11 cellular contexts compared by ENCODE assay signal in the genomic region with DNA sequence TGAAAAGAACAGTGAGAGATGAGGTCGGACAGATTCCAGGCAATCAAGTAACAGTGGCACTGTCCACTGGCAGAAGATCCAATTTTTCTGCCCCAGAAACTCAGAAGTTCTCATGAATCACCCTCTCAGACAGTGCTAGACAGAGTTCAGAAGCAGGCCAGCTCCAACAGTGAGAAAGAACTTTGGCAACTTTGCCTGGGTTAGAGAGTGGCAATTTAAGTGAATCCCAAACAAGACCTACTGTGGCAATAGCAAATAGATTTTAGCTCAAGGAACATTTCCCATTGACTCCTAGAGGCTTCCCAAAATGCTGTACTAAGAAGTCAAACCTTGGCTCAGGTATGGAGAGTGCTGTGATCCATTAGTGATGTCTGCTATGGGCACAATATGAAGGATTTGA. TPM values are rescaled to one million over a fixed set of nuclear protein-coding genes. Genes with fewer than 3 reads are reported as not detected.
DNase-seq lines count a peak whose midpoint lies in the region; ATAC-seq and TF ChIP-seq lines count a peak whose summit lies in the region.
"Had no signal": no experiment of that assay in that cellular context is flagged by ENCODE, and none has a peak within 500 bp of the region (broad histone marks: within the 10 kb centered on the region; RNA-seq: fewer than 3 reads in every experiment).

No MANE protein-coding gene starts in this region.

- 61 to 74% methylated on average over 1 of the region's 1 CpG for WGBS in esophagus squamous epithelium, 2 donors
- 76 to 93% (median 89%) methylated on average over 1 of the region's 1 CpG for WGBS in spleen, 5 donors

- POLR2A ChIA-PET in activated B cell treated with CpG ODN at 0.5 μM for 24 hours (lab: Charles Lee): interaction anchor here (0.5 to 4.6 kb wide), 6 partner anchors 9 to 151 kb away, joined by 3 to 27 read pairs (median 5); a partner anchor contains a TSS

- H3K9me2 ChIP-seq in GM23338 (ENCODE audit: insufficient read depth): peaks cover 17% of the 10 kb centered on the region

- H2AFZ ChIP-seq in GM23338: no peak overlapping the region

- H3K27ac Mint-ChIP-seq in GM23338: no peak overlapping the region
- H3K27ac Mint-ChIP-seq in activated B cell treated with CpG ODN at 0.5 μM for 24 hours: peak overlapping the region; percentile 57
- no peak overlapping the region for H3K27ac Mint-ChIP-seq in activated T-helper 2 cell treated with anti-CD3 and anti-CD28 coated beads, Interferon-gamma antibody, Interleukin-2, Interleukin-4, amounts not matched to agents 10 μg/mL and 5 μg/mL and 100 μg/mL, durations not matched to agents 14 hours and 24 hours and 36 hours

- H3K4me1 ChIP-seq in GM23338 (ENCODE audit: insufficient read depth) (peaks cover 22% of the 10 kb centered on the region; the same call in 1 of the 2 replicates), esophagus squamous epithelium (peaks cover 12 to 100% (median 52%) of the 10 kb centered on the region in 3 donors), spleen (peaks cover 28 to 100% (median 77%) of the 10 kb centered on the region in 6 donors)

- H3K27me3 ChIP-seq in GM23338 (ENCODE audit: insufficient read depth): no peaks in the 10 kb centered on the region
- no peaks in the 10 kb centered on the region for H3K27me3 ChIP-seq in esophagus squamous epithelium
- H3K27me3 ChIP-seq in spleen (replicated peaks in 1 of 7): no peaks in the 10 kb centered on the region
- H3K27me3 ChIP-seq: pancreas had no signal

- CTCF ChIA-PET in activated B cell treated with CpG ODN at 0.5 μM for 24 hours (lab: Charles Lee): interaction anchor here (1.2 to 1.9 kb wide), 2 partner anchors 11 to 144 kb away, joined by 3 to 4 read pairs; no protein-coding TSS in a partner anchor

- H3K4me2 ChIP-seq in GM23338: no peak overlapping the region

- DNase-seq in GM23338 (ENCODE audit: low spot score) (no peak), activated B cell treated with CpG ODN at 0.5 μM for 24 hours (no peak), esophagus squamous epithelium (lab: John Stamatoyannopoulos, UW) (no peak), spleen (no peak), D341Med (ENCODE audit: low spot score) (no peak), NOMO-1 (lab: John Stamatoyannopoulos, UW; ENCODE audit: unreplicated experiment in 2 of 2) (no peak)
- no peak for DNase-seq in activated T-helper 2 cell treated with anti-CD3 and anti-CD28 coated beads, Interferon-gamma antibody, Interleukin-2, Interleukin-4, amounts not matched to agents 10 μg/mL and 5 μg/mL and 100 μg/mL, durations not matched to agents 14 hours and 24 hours and 36 hours (ENCODE audit: low spot score)
- DNase-seq: activated effector memory CD4-positive, alpha-beta T cell treated with anti-CD3 and anti-CD28 coated beads, Interleukin-2, amount 50 U/mL, for 16 hours; NCI-H1436 treated with DMSO at 0.1 percent for 48 hours; pancreas had no signal

- H3F3A ChIP-seq in GM23338 (replicated peaks; ENCODE audit: low read depth): no peaks in the 10 kb centered on the region

- peaks cover 26% of the 10 kb centered on the region for H3K4me1 Mint-ChIP-seq in GM23338
- H3K4me1 Mint-ChIP-seq in activated B cell treated with CpG ODN at 0.5 μM for 24 hours: peaks cover 99% of the 10 kb centered on the region
- H3K4me1 Mint-ChIP-seq in activated T-helper 2 cell treated with anti-CD3 and anti-CD28 coated beads, Interferon-gamma antibody, Interleukin-2, Interleukin-4, amounts not matched to agents 10 μg/mL and 5 μg/mL and 100 μg/mL, durations not matched to agents 14 hours and 24 hours and 36 hours (ENCODE audit: low read depth): peaks cover 75% of the 10 kb centered on the region

- H3K9me3 Mint-ChIP-seq in GM23338 (peaks cover 4% of the 10 kb centered on the region; the same call in 1 of the 3 replicates), activated B cell treated with CpG ODN at 0.5 μM for 24 hours (no peaks in the 10 kb centered on the region)
- peaks cover 3% of the 10 kb centered on the region for H3K9me3 Mint-ChIP-seq in activated T-helper 2 cell treated with anti-CD3 and anti-CD28 coated beads, Interferon-gamma antibody, Interleukin-2, Interleukin-4, amounts not matched to agents 10 μg/mL and 5 μg/mL and 100 μg/mL, durations not matched to agents 14 hours and 24 hours and 36 hours

- no peaks in the 10 kb centered on the region for H4K20me1 ChIP-seq in GM23338 (replicated peaks; ENCODE audit: insufficient read depth)

- TF ChIP-seq POLR2A in esophagus squamous epithelium (IDR thresholded peaks at IDR 0.05): no peak
- TF ChIP-seq POLR2A in spleen (IDR thresholded peaks at IDR 0.05): no peak

- intact Hi-C loops in activated B cell treated with CpG ODN at 0.5 μM for 24 hours (cut with micrococcal nuclease) (no loop called here), esophagus squamous epithelium (cut with DNase I) (no loop called here), spleen (cut with DNase I; ENCODE audit: low total_unique reads) (no loop called here)
- intact Hi-C loops in activated T-helper 2 cell treated with anti-CD3 and anti-CD28 coated beads, Interferon-gamma antibody, Interleukin-2, Interleukin-4, amounts not matched to agents 10 μg/mL and 5 μg/mL and 100 μg/mL, durations not matched to agents 14 hours and 24 hours and 36 hours (cut with micrococcal nuclease): no loop called here

- H3K4me3 Mint-ChIP-seq in GM23338 (no peak overlapping the region), activated B cell treated with CpG ODN at 0.5 μM for 24 hours (peak overlapping the region; percentile 11)
- no peak overlapping the region for H3K4me3 Mint-ChIP-seq in activated T-helper 2 cell treated with anti-CD3 and anti-CD28 coated beads, Interferon-gamma antibody, Interleukin-2, Interleukin-4, amounts not matched to agents 10 μg/mL and 5 μg/mL and 100 μg/mL, durations not matched to agents 14 hours and 24 hours and 36 hours (ENCODE audit: low read depth)

- no peaks in the 10 kb centered on the region for H3K79me2 ChIP-seq in GM23338 (replicated peaks; ENCODE audit: insufficient read depth)

- ATAC-seq in GM23338: no peak
- ATAC-seq in activated B cell treated with CpG ODN at 0.5 μM for 24 hours (ENCODE audit: low read depth): no peak
- ATAC-seq: pancreas had no signal

- H3K4me3 ChIP-seq in GM23338 (no peak overlapping the region), esophagus squamous epithelium (no peak overlapping the region), spleen (no peak overlapping the region)
- H3K4me3 ChIP-seq: pancreas had no signal

- no peaks in the 10 kb centered on the region for H3K9me3 ChIP-seq in esophagus squamous epithelium
- no peaks in the 10 kb centered on the region for H3K9me3 ChIP-seq in spleen
- H3K9me3 ChIP-seq: pancreas had no signal

- H3K27me3 Mint-ChIP-seq in GM23338 (ENCODE audit: insufficient read depth, low read depth, poor library complexity): peaks cover 3% of the 10 kb centered on the region
- no peaks in the 10 kb centered on the region for H3K27me3 Mint-ChIP-seq in activated B cell treated with CpG ODN at 0.5 μM for 24 hours
- H3K27me3 Mint-ChIP-seq in activated T-helper 2 cell treated with anti-CD3 and anti-CD28 coated beads, Interferon-gamma antibody, Interleukin-2, Interleukin-4, amounts not matched to agents 10 μg/mL and 5 μg/mL and 100 μg/mL, durations not matched to agents 14 hours and 24 hours and 36 hours (ENCODE audit: low read depth): no peaks in the 10 kb centered on the region

- H3K36me3 ChIP-seq in GM23338 (ENCODE audit: insufficient read depth) (no peaks in the 10 kb centered on the region), esophagus squamous epithelium (peaks cover 0 to 58% (median 0%) of the 10 kb centered on the region in 3 donors), spleen (peaks cover 0 to 54% (median 0%) of the 10 kb centered on the region in 6 donors)
- H3K36me3 ChIP-seq: pancreas had no signal

- H3K36me3 Mint-ChIP-seq in GM23338 (ENCODE audit: low read depth) (no peaks in the 10 kb centered on the region; the same call in 2 of the 3 replicates), activated B cell treated with CpG ODN at 0.5 μM for 24 hours (ENCODE audit: low read depth) (peaks cover 96% of the 10 kb centered on the region)
- H3K36me3 Mint-ChIP-seq in activated T-helper 2 cell treated with anti-CD3 and anti-CD28 coated beads, Interferon-gamma antibody, Interleukin-2, Interleukin-4, amounts not matched to agents 10 μg/mL and 5 μg/mL and 100 μg/mL, durations not matched to agents 14 hours and 24 hours and 36 hours (ENCODE audit: low read depth): peaks cover 94% of the 10 kb centered on the region

- H3K27ac ChIP-seq in GM23338 (ENCODE audit: low read depth) (0 out of 2 replicates have a peak overlapping the region, but pooled peaks have one; percentile 11), esophagus squamous epithelium (peak overlapping the region in 3 of 4 donors; percentile 26 to 36 (median 36)), spleen (peak overlapping the region in 5 of 8 donors; percentile 1 to 43 (median 30))
- H3K27ac ChIP-seq: HL-60, pancreas had no signal

- no peak for TF ChIP-seq CTCF in GM23338 (conservative IDR thresholded peaks at IDR 0.05; ENCODE audit: low read depth in 2 of 2)
- TF ChIP-seq CTCF in activated B cell treated with CpG ODN at 0.5 μM for 24 hours (IDR thresholded peaks at IDR 0.05): no peak
- no peak for TF ChIP-seq CTCF in esophagus squamous epithelium (IDR thresholded peaks at IDR 0.05)
- TF ChIP-seq CTCF in spleen (IDR thresholded peaks at IDR 0.05 in 8 of 11, conservative IDR thresholded peaks at IDR 0.05 in 3 of 11): no peak

RNA-seq across cellular contexts. Expression of a gene that starts 12.3 kb away (rescaled TPM):
- 8.3 and 10.1 TPM in 2 replicates for total RNA-seq in GM23338 (2014; rRNA removed; shearing (Covaris generic))
- polyA plus RNA-seq in GM23338 (2016; fragmentation: Nextera tagmentation; extraction: Ambion mirVana) (3.8 and 4.0 TPM in 2 replicates), spleen (100 to 1,000 TPM in 1 of 3 donors, 10 to 100 TPM in 2; 60.9 to 103 (median 71.8) TPM)
- total RNA-seq in activated B cell treated with CpG ODN at 0.5 μM for 24 hours (1,441 and 1,546 TPM in 2 replicates), esophagus squamous epithelium (100 to 1,000 TPM; 418 to 565 (median 463) TPM), spleen (100 to 1,000 TPM; 200 to 521 (median 348) TPM)
- total RNA-seq in activated T-helper 2 cell treated with anti-CD3 and anti-CD28 coated beads, Interferon-gamma antibody, Interleukin-2, Interleukin-4, amounts not matched to agents 10 μg/mL and 5 μg/mL and 100 μg/mL, durations not matched to agents 14 hours and 24 hours and 36 hours: 232 and 249 TPM in 2 replicates

Comparison
In these comparisons a context has a peak if more than half of its experiments do, and no peak if none do; other contexts are left out.
1. RNA of a gene that starts 12.3 kb away (total RNA-seq): 1,441 to 1,546 TPM in activated B cell treated with CpG ODN at 0.5 μM for 24 hours, 418 to 565 TPM in esophagus squamous epithelium, 200 to 521 TPM in spleen and 232 to 249 TPM in activated T-helper 2 cell treated with anti-CD3 and anti-CD28 coated beads, Interferon-gamma antibody, Interleukin-2, Interleukin-4, amounts not matched to agents 10 μg/mL and 5 μg/mL and 100 μg/mL, durations not matched to agents 14 hours and 24 hours and 36 hours; 8.3 to 10.1 TPM in GM23338; every median in the first group is over 10 times any median in the second.
2. Peak in every context shown above with its lines, with median percentiles within 50 percentile points of each other: H3K27ac ChIP-seq.